Comparison of ENCODE assay signal across 19 cellular contexts in the genomic region with DNA sequence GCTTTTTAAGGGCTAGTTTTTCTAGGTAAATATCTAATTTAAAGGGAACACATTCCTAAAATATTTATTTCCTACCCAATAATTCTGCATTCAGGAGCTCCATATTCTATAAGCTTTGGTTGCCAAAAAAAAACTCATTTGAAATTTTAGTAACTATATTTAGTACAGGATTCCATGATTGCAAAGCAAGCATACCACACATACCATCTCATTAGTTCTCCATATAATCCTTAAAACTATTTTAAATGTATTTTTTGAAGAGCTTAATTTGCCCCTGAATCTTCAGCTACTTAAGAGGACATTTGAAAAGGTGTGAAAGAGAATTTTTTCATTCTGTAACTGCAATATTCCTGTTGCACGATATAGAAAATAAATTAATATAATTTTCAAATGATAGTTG.
DNase-seq lines count a peak whose midpoint lies in the region; ATAC-seq and TF ChIP-seq lines count a peak whose summit lies in the region.
"Had no signal": no experiment of that assay in that cellular context is flagged by ENCODE, and none has a peak within 500 bp of the region (broad histone marks: within the 10 kb centered on the region; RNA-seq: fewer than 3 reads in every experiment).

No MANE protein-coding gene starts in this region.

- no peak for TF ChIP-seq RAD21 in IMR-90 (IDR thresholded peaks at IDR 0.05; ENCODE audit: low read length)

- in situ Hi-C loops in IMR-90 (cut with MboI; ENCODE audit: low sequenced_read_pairs) = no loop called here

- no peak for TF ChIP-seq POLR2A in IMR-90 (IDR thresholded peaks at IDR 0.05; ENCODE audit: low read depth, low read length)

- no peak overlapping the region for H3K23ac ChIP-seq in IMR-90 (ENCODE audit: low read depth, low read length)

- no peaks in the 10 kb centered on the region for H3K79me1 ChIP-seq in IMR-90 (ENCODE audit: low read depth in 1 of 2, low read length in 2 of 2)

- no peak overlapping the region for H4K8ac ChIP-seq in IMR-90 (ENCODE audit: low read depth in 2 of 2, low read length in 2 of 2)

- POLR2A ChIA-PET in IMR-90 (lab: Charles Lee; ENCODE audit: unreplicated experiment) = no interaction called here

- H4K5ac ChIP-seq in IMR-90 (ENCODE audit: low read depth, low read length) = no peak overlapping the region

- H3K9me3 ChIP-seq in IMR-90 (ENCODE audit: control insufficient read depth, insufficient read depth, low read length) (no peaks in the 10 kb centered on the region), smooth muscle cell (replicated peaks; ENCODE audit: low read depth) (no peaks in the 10 kb centered on the region), aorta (ENCODE audit: control insufficient read depth, low read length) (no peaks in the 10 kb centered on the region)
- H3K9me3 ChIP-seq: BLaER1 treated with 17β-estradiol and CSF1 and Interleukin-3, amounts not matched to agents 10 nM and 100 nM had no signal

- no peaks in the 10 kb centered on the region for H3K79me2 ChIP-seq in smooth muscle cell (ENCODE audit: low read depth)

- TF ChIP-seq CTCF in IMR-90 (conservative IDR thresholded peaks at IDR 0.05; ENCODE audit: low read depth, low read length) (no peak), smooth muscle cell (IDR thresholded peaks at IDR 0.05; ENCODE audit: borderline replicate concordance, insufficient read depth, poor library complexity, severe bottlenecking) (no peak)

- WGBS in IMR-90 (ENCODE audit: extremely low coverage in 2 of 2, insufficient read length in 1 of 2), 2 experiments = no CpG with 5 or more reads among the region's 1 CpG
- WGBS in smooth muscle cell (ENCODE audit: low lambda C conversion rate) = 89% methylated on average over 1 of the region's 1 CpG
- 83 to 85% methylated on average over 1 of the region's 1 CpG for WGBS in aorta, 2 donors

- dilution Hi-C loops in IMR-90 (cut with HindIII; ENCODE audit: low sequenced_read_pairs, unreplicated experiment) = no loop called here

- no peak overlapping the region for H2BK20ac ChIP-seq in IMR-90 (ENCODE audit: low read depth, low read length)

- H3K4me2 ChIP-seq in IMR-90 (ENCODE audit: low read depth, low read length) (no peak overlapping the region), smooth muscle cell (peak overlapping the region; percentile 44)
- H3K4me2 ChIP-seq: BLaER1 treated with 17β-estradiol and CSF1 and Interleukin-3, amounts not matched to agents 10 nM and 100 nM had no signal

- no peak overlapping the region for H2BK120ac ChIP-seq in IMR-90 (ENCODE audit: low read depth, low read length)

- CTCF ChIA-PET in IMR-90 (lab: Yijun Ruan, JAX) = interaction anchor here (1.0 kb wide), 1 partner anchor 7 kb away, joined by 3 read pairs; no protein-coding TSS in a partner anchor

- BruUV-seq in IMR-90 (replicated peaks; lab: Mats Ljungman, UMichigan) = no TSS peak

- no peak overlapping the region for H3K56ac ChIP-seq in IMR-90 (ENCODE audit: extremely low read depth, insufficient read depth, low read length)

- no peak overlapping the region for H4K91ac ChIP-seq in IMR-90 (ENCODE audit: insufficient read depth, low read depth, low read length)

- no peak overlapping the region for H3K18ac ChIP-seq in IMR-90 (ENCODE audit: low read depth, low read length)

- no peaks in the 10 kb centered on the region for H4K20me1 ChIP-seq in IMR-90 (ENCODE audit: insufficient read depth, low read length)
- H4K20me1 ChIP-seq in smooth muscle cell (ENCODE audit: low read depth) = no peaks in the 10 kb centered on the region
- H4K20me1 ChIP-seq: BLaER1 treated with 17β-estradiol and CSF1 and Interleukin-3, amounts not matched to agents 10 nM and 100 nM had no signal

- H3K4me1 ChIP-seq in IMR-90 (ENCODE audit: control insufficient read depth, insufficient read depth, low read length) (no peaks in the 10 kb centered on the region), smooth muscle cell (ENCODE audit: low read depth) (peaks cover 6% of the 10 kb centered on the region), aorta (ENCODE audit: control insufficient read depth in 1 of 2, insufficient read depth in 2 of 2, low read length in 2 of 2) (no peaks in the 10 kb centered on the region)
- H3K4me1 ChIP-seq: BLaER1 treated with 17β-estradiol and CSF1 and Interleukin-3, amounts not matched to agents 10 nM and 100 nM had no signal

- peak; percentile 35; the same call in 1 of the 2 replicates for ATAC-seq in IMR-90 (ENCODE audit: low read depth)
- ATAC-seq in aorta (ENCODE audit: low FRiP score) = no peak
- ATAC-seq: HepG2, K562 had no signal

- H3K9me1 ChIP-seq in IMR-90 (ENCODE audit: insufficient read depth, low read length) = no peaks in the 10 kb centered on the region

- peak overlapping the region; percentile 65 for H2BK5ac ChIP-seq in IMR-90 (ENCODE audit: low read depth, low read length, poor library complexity, severe bottlenecking)

- H3K36me3 ChIP-seq in IMR-90 (ENCODE audit: control insufficient read depth, insufficient read depth, low read length) (no peaks in the 10 kb centered on the region), smooth muscle cell (ENCODE audit: low read depth) (no peaks in the 10 kb centered on the region), aorta (ENCODE audit: control insufficient read depth in 1 of 2, insufficient read depth in 2 of 2, low read length in 1 of 2) (no peaks in the 10 kb centered on the region)
- H3K36me3 ChIP-seq: BLaER1 treated with 17β-estradiol and CSF1 and Interleukin-3, amounts not matched to agents 10 nM and 100 nM had no signal

- H2AFZ ChIP-seq in IMR-90 (replicated peaks; ENCODE audit: low read length, poor library complexity) (no peak overlapping the region), smooth muscle cell (ENCODE audit: low read depth) (peak overlapping the region; percentile 9)

- H3K27ac ChIP-seq in IMR-90 (ENCODE audit: insufficient read depth, low read length) (no peak overlapping the region), smooth muscle cell (ENCODE audit: low read depth) (no peak overlapping the region), aorta (ENCODE audit: low read depth in 1 of 2, low read length in 2 of 2) (no peak overlapping the region)
- H3K27ac ChIP-seq: BLaER1 treated with 17β-estradiol and CSF1 and Interleukin-3, amounts not matched to agents 10 nM and 100 nM had no signal

- no peak overlapping the region for H2BK15ac ChIP-seq in IMR-90 (ENCODE audit: low read depth, low read length)

- no peak overlapping the region for H3K9ac ChIP-seq in IMR-90 (ENCODE audit: low read depth, low read length)
- no peak overlapping the region for H3K9ac ChIP-seq in smooth muscle cell (ENCODE audit: low read depth)
- H3K9ac ChIP-seq: BLaER1 treated with 17β-estradiol and CSF1 and Interleukin-3, amounts not matched to agents 10 nM and 100 nM had no signal

- intact Hi-C loops in IMR-90 (cut with micrococcal nuclease) = no loop called here
- intact Hi-C loops in aorta (cut with DNase I) = no loop called here

- peak; percentile 6 for DNase-seq in EL
- DNase-seq in IMR-90 = peak; percentile 8
- DNase-seq in dedifferentiated amniotic fluid mesenchymal stem cell (ENCODE audit: extremely low spot score) = peak; percentile 34
- no peak for DNase-seq in smooth muscle cell (lab: John Stamatoyannopoulos, UW; ENCODE audit: unreplicated experiment)
- no peak for DNase-seq in NCI-H446 treated with DMSO at 0.1 percent for 48 hours (lab: John Stamatoyannopoulos, UW)
- no peak for DNase-seq in aorta
- DNase-seq in stimulated activated CD8-positive, alpha-beta memory T cell treated with anti-CD3 and anti-CD28 coated beads, Interleukin-4, amount 100 ng/mL, for 48 hours = no peak
- DNase-seq: AML-193; CD4-positive, alpha-beta T cell; GDM1; Kasumi-1; NCI-H146; NCI-H1930; NCI-H2107; NCI-H524 treated with DMSO at 0.1 percent for 48 hours; NCI-H774 had no signal

- no peak overlapping the region for H3K4ac ChIP-seq in IMR-90 (ENCODE audit: low read depth, low read length)

- H2AK9ac ChIP-seq in IMR-90 (replicated peaks; ENCODE audit: low read depth, low read length, poor library complexity) = no peak overlapping the region

- H3F3A ChIP-seq in smooth muscle cell (ENCODE audit: low read depth) = no peaks in the 10 kb centered on the region

- no peaks in the 10 kb centered on the region for H3K27me3 ChIP-seq in IMR-90 (ENCODE audit: control insufficient read depth, insufficient read depth, low read length)
- no peaks in the 10 kb centered on the region for H3K27me3 ChIP-seq in smooth muscle cell (ENCODE audit: low read depth)
- H3K27me3 ChIP-seq in aorta (ENCODE audit: control insufficient read depth in 1 of 2, insufficient read depth in 2 of 2, low read length in 1 of 2) = no peaks in the 10 kb centered on the region
- H3K27me3 ChIP-seq: BLaER1 treated with 17β-estradiol and CSF1 and Interleukin-3, amounts not matched to agents 10 nM and 100 nM had no signal

- H3K4me3 ChIP-seq in IMR-90 (ENCODE audit: insufficient read depth, low read depth, low read length) = no peak overlapping the region
- no peak overlapping the region for H3K4me3 ChIP-seq in smooth muscle cell
- no peak overlapping the region for H3K4me3 ChIP-seq in aorta (ENCODE audit: low read length in 2 of 2)
- H3K4me3 ChIP-seq: BLaER1 treated with 17β-estradiol and CSF1 and Interleukin-3, amounts not matched to agents 10 nM and 100 nM; K562 had no signal

- no peak overlapping the region for H2AK5ac ChIP-seq in IMR-90 (ENCODE audit: low read depth, low read length)

- no peak overlapping the region for H3K14ac ChIP-seq in IMR-90 (replicated peaks; ENCODE audit: low read depth, low read length)

TF ChIP-seq in IMR-90, 13 proteins besides CTCF, POLR2A, EP300 and RAD21:
- no peak for TF ChIP-seq CEBPB (IDR thresholded peaks at IDR 0.05; ENCODE audit: low read depth, low read length)
- TF ChIP-seq, protein P1, sequence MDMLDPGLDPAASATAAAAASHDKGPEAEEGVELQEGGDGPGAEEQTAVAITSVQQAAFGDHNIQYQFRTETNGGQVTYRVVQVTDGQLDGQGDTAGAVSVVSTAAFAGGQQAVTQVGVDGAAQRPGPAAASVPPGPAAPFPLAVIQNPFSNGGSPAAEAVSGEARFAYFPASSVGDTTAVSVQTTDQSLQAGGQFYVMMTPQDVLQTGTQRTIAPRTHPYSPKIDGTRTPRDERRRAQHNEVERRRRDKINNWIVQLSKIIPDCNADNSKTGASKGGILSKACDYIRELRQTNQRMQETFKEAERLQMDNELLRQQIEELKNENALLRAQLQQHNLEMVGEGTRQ (IDR thresholded peaks at IDR 0.05; ENCODE audit: low read depth, low read length) = no peak
- no peak for TF ChIP-seq MAZ (IDR thresholded peaks at IDR 0.05; ENCODE audit: borderline replicate concordance, low read depth, low read length)
- no peak for TF ChIP-seq RCOR1 (IDR thresholded peaks at IDR 0.05; ENCODE audit: insufficient replicate concordance, low read length)
- no peak for TF ChIP-seq RFX5 (IDR thresholded peaks at IDR 0.05; ENCODE audit: low read depth, low read length)
- no peak for TF ChIP-seq BHLHE40 (IDR thresholded peaks at IDR 0.05; ENCODE audit: low read depth, low read length)
- TF ChIP-seq NFE2L2 (IDR thresholded peaks at IDR 0.05; ENCODE audit: low read depth, low read length) = no peak
- no peak for TF ChIP-seq SMC3 (IDR thresholded peaks at IDR 0.05; ENCODE audit: low read depth, low read length)
- no peak for TF ChIP-seq MXI1 (IDR thresholded peaks at IDR 0.05; ENCODE audit: borderline replicate concordance, low read depth, low read length)
- TF ChIP-seq CHD1 (IDR thresholded peaks at IDR 0.05; ENCODE audit: low read depth, low read length) = no peak
- no peak for TF ChIP-seq FOS (IDR thresholded peaks at IDR 0.05; ENCODE audit: low read depth, low read length)

Comparison
In these comparisons a context has a peak if more than half of its experiments do, and no peak if none do; other contexts are left out.
1. DNase-seq: peak in EL (single experiment), IMR-90 (single experiment) and dedifferentiated amniotic fluid mesenchymal stem cell (single experiment); none in smooth muscle cell (single experiment), NCI-H446 treated with DMSO at 0.1 percent for 48 hours (single experiment), aorta (0 of 2) and stimulated activated CD8-positive, alpha-beta memory T cell treated with anti-CD3 and anti-CD28 coated beads, Interleukin-4, amount 100 ng/mL, for 48 hours (single experiment).